In the genomic region with DNA sequence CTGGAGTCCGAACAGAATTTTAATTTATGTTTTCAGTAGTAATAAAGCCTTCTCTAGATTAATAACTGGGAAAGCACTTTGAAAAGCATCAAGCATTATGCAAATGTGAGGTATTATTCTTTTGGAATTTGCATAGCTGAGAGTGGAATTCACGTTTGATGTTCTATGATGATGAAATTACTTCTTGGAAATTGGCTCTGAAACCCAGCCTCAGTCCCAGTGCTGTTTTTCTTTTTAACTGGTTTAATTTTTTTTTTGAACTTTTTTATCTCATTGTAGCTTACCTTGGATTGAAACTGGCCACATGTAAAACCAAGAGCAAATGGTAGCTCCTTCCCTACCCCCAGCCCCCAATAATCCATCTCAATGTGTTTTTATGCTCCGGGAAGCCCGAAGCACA, we compare ENCODE assay signal across 1 cellular context.
TF ChIP-seq lines count a peak whose summit lies in the region.

No MANE protein-coding gene starts in this region.

TF ChIP-seq in GM12878, 131 proteins besides CTCF, POLR2A, EP300 and RAD21:
- no peak for TF ChIP-seq ATF3 (IDR thresholded peaks at IDR 0.05; ENCODE audit: borderline replicate concordance, extremely low read depth, low read depth, low read length)
- TF ChIP-seq IKZF2 (IDR thresholded peaks at IDR 0.05): no peak
- TF ChIP-seq POU2F2 (IDR thresholded peaks at IDR 0.05; ENCODE audit: borderline replicate concordance, low read depth, low read length): 0 out of 3 replicates have a peak, but pooled peaks have one; percentile 18
